Comparison of ENCODE assay signal across 15 cellular contexts in genomic region chr2:126370208-126370607, GRCh38.
"Had no signal": no experiment of that assay in that cellular context is flagged by ENCODE, and none has a peak within 500 bp of the region (broad histone marks: within the 10 kb centered on the region; RNA-seq: fewer than 3 reads in every experiment).

No MANE protein-coding gene starts in this region.

- ATAC-seq: activated T-cell treated with anti-CD3 and anti-CD28 coated beads, Interleukin-2, amount 50 U/mL, for 4 hours had no signal

- H3K4me3 ChIP-seq: coronary artery, SJSA1, suprapubic skin, upper lobe of left lung had no signal

- DNase-seq: activated CD4-positive, alpha-beta T cell treated with anti-CD3 and anti-CD28 coated beads for 1 hour; activated CD4-positive, alpha-beta T cell treated with anti-CD3 and anti-CD28 coated beads, Interleukin-2, amount 50 U/mL, for 48 hours; activated gamma-delta T cell treated with Interleukin-2 at 50 U/mL for 16 hours; activated naive CD8-positive, alpha-beta T cell treated with anti-CD3 and anti-CD28 coated beads for 36 hours; activated T-cell treated with anti-CD3 and anti-CD28 coated beads, Interleukin-2, amount 50 U/mL, for 4 hours; anterior cingulate cortex; caudate nucleus; effector CD8-positive, alpha-beta T cell; nephron progenitor cell; stimulated activated naive CD4-positive, alpha-beta T cell treated with Interleukin-2 at 50 U/mL for 16 hours; T-helper 9 cell; upper lobe of left lung had no signal

- H3K27ac ChIP-seq: coronary artery, SJSA1, suprapubic skin, upper lobe of left lung had no signal

- H3K9me3 ChIP-seq: SJSA1, suprapubic skin, upper lobe of left lung had no signal

- H3K36me3 ChIP-seq: SJSA1, suprapubic skin, upper lobe of left lung had no signal

- H3K27me3 ChIP-seq: SJSA1, suprapubic skin, upper lobe of left lung had no signal

- H3K4me1 ChIP-seq: SJSA1, suprapubic skin had no signal
